Comparison of ENCODE assay signal across 15 cellular contexts in the genomic region with DNA sequence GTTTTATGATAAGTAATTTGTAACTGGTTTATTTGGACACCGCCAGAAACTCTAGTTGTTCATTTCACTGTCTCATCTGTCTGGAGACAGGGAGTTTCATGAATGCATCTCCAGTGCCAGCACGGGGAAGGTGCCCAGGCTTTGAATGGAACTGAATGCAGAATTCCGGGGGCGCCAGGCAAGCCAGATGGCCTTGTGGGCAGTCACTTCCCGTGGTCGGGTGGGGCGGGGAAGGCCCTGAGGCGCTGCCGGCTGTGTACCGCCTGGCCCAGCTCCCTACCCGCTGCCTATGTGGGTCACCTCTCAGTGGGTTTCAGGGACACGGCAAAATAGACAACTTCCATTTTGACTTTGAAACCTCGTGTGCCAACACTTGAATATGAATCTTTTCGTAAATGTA. TPM values are rescaled to one million over a fixed set of nuclear protein-coding genes. Genes with fewer than 3 reads are reported as not detected.
DNase-seq lines count a peak whose midpoint lies in the region; ATAC-seq and TF ChIP-seq lines count a peak whose summit lies in the region.
"Had no signal": no experiment of that assay in that cellular context is flagged by ENCODE, and none has a peak within 500 bp of the region (broad histone marks: within the 10 kb centered on the region; RNA-seq: fewer than 3 reads in every experiment).

No MANE protein-coding gene starts in this region.

- H3K9me2 ChIP-seq in GM23338 (ENCODE audit: insufficient read depth), result no peaks in the 10 kb centered on the region

- H3K27me3 ChIP-seq in GM23338 (ENCODE audit: insufficient read depth), result no peaks in the 10 kb centered on the region

- H3K27ac Mint-ChIP-seq in GM23338, result no peak overlapping the region
- H3K27ac Mint-ChIP-seq: HFFc6 had no signal

- peaks cover 10% of the 10 kb centered on the region for H3K9me3 Mint-ChIP-seq in GM23338
- H3K9me3 Mint-ChIP-seq: HFFc6 had no signal

- TF ChIP-seq CTCF in GM23338 (conservative IDR thresholded peaks at IDR 0.05; ENCODE audit: low read depth in 2 of 2), result no peak

- H3K27me3 Mint-ChIP-seq in GM23338 (ENCODE audit: insufficient read depth, low read depth, poor library complexity), result peaks cover 6% of the 10 kb centered on the region

- ATAC-seq in HG03175 (IDR thresholded peaks at IDR 0.05; ENCODE audit: unreplicated experiment), result no peak
- no peak for ATAC-seq in GM23338
- ATAC-seq: activated CD4-positive, CD25-positive, alpha-beta regulatory T cell treated with anti-CD3 and anti-CD28 coated beads, Interleukin-2, amount 50 U/mL, for 24 hours; left lung had no signal

- no peaks in the 10 kb centered on the region for H3K36me3 ChIP-seq in GM23338 (ENCODE audit: insufficient read depth)
- H3K36me3 ChIP-seq: left lung had no signal

- peaks cover 7% of the 10 kb centered on the region for H3K36me3 Mint-ChIP-seq in GM23338 (ENCODE audit: low read depth)

- no peaks in the 10 kb centered on the region for H3K4me1 ChIP-seq in GM23338 (ENCODE audit: insufficient read depth)

- no peak overlapping the region for H3K4me2 ChIP-seq in GM23338

- DNase-seq in Ammon's horn (ENCODE audit: low spot score), result peak; percentile 72
- peak; percentile 16 for DNase-seq in COR-L47 (lab: John Stamatoyannopoulos, UW)
- DNase-seq in amygdala (lab: John Stamatoyannopoulos, UW), result peak in 34 of 56 donors; percentile 8 to 67 (median 37)
- peak; percentile 88 for DNase-seq in myocyte (ENCODE audit: low read depth)
- DNase-seq in GM19238 (ENCODE audit: insufficient read length, low spot score), result no peak
- no peak for DNase-seq in GM23338 (ENCODE audit: low spot score)
- no peak for DNase-seq in activated gamma-delta T cell treated with Interleukin-2 at 50 U/mL for 16 hours
- DNase-seq: erythroblast, GF-D8, HFFc6, left lung, NCI-H146, T-helper 9 cell had no signal

- H3F3A ChIP-seq in GM23338 (replicated peaks; ENCODE audit: low read depth), result no peaks in the 10 kb centered on the region

- peaks cover 8% of the 10 kb centered on the region for H3K4me1 Mint-ChIP-seq in GM23338

- H3K4me3 ChIP-seq in GM23338, result no peak overlapping the region
- H3K4me3 ChIP-seq: left lung had no signal

- no peaks in the 10 kb centered on the region for H3K79me2 ChIP-seq in GM23338 (replicated peaks; ENCODE audit: insufficient read depth)

- H4K20me1 ChIP-seq in GM23338 (replicated peaks; ENCODE audit: insufficient read depth), result no peaks in the 10 kb centered on the region; the same call in 1 of the 2 replicates

- H3K4me3 Mint-ChIP-seq in GM23338, result no peak overlapping the region
- H3K4me3 Mint-ChIP-seq: HFFc6 had no signal

- no peak overlapping the region for H2AFZ ChIP-seq in GM23338

- no peak overlapping the region for H3K27ac ChIP-seq in GM23338 (ENCODE audit: low read depth)
- H3K27ac ChIP-seq: left lung had no signal

TF ChIP-seq in GM23338, 12 proteins besides CTCF, POLR2A, EP300 and RAD21 (continues in another document):
- TF ChIP-seq EZH2phosphoT487 (IDR thresholded peaks at IDR 0.05; ENCODE audit: unreplicated experiment), result no peak
- no peak for TF ChIP-seq JUNB (IDR thresholded peaks at IDR 0.05; ENCODE audit: unreplicated experiment)
- TF ChIP-seq STAT1 (IDR thresholded peaks at IDR 0.05; ENCODE audit: unreplicated experiment), result no peak
- TF ChIP-seq CREB1 (CRISPR knock-in tag; IDR thresholded peaks at IDR 0.05; ENCODE audit: low read depth), result no peak
- TF ChIP-seq, protein P1, sequence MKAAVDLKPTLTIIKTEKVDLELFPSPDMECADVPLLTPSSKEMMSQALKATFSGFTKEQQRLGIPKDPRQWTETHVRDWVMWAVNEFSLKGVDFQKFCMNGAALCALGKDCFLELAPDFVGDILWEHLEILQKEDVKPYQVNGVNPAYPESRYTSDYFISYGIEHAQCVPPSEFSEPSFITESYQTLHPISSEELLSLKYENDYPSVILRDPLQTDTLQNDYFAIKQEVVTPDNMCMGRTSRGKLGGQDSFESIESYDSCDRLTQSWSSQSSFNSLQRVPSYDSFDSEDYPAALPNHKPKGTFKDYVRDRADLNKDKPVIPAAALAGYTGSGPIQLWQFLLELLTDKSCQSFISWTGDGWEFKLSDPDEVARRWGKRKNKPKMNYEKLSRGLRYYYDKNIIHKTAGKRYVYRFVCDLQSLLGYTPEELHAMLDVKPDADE (IDR thresholded peaks at IDR 0.05), result no peak
- TF ChIP-seq REST (IDR thresholded peaks at IDR 0.05; ENCODE audit: unreplicated experiment), result no peak
- no peak for TF ChIP-seq EZH2 (IDR thresholded peaks at IDR 0.05; ENCODE audit: low read depth, unreplicated experiment)
- no peak for TF ChIP-seq ZNF114 (CRISPR knock-in tag; IDR thresholded peaks at IDR 0.05)
- TF ChIP-seq POLR2AphosphoS5 (IDR thresholded peaks at IDR 0.05; ENCODE audit: low read depth), result no peak
- no peak for TF ChIP-seq NANOG (IDR thresholded peaks at IDR 0.05; ENCODE audit: borderline replicate concordance)
- no peak for TF ChIP-seq ZNF331 (CRISPR knock-in tag; IDR thresholded peaks at IDR 0.05; ENCODE audit: low read depth)

RNA-seq across cellular contexts. Expression of gene MCF2L, which starts 28.8 kb away (rescaled TPM):
- 31.2 and 34.4 TPM in 2 replicates for total RNA-seq in myocyte
- polyA plus RNA-seq in myocyte (2012), result 18.3 TPM
- total RNA-seq in GM23338 (2014; rRNA removed; shearing (Covaris generic)), result 22.9 and 25.6 TPM in 2 replicates
- polyA plus RNA-seq in GM23338 (2016; fragmentation: Nextera tagmentation; extraction: Ambion mirVana), result 4.8 and 7.4 TPM in 2 replicates
- total RNA-seq: HFFc6 had no signal

Comparison
In these comparisons a context has a peak if more than half of its experiments do, and no peak if none do; other contexts are left out.
1. DNase-seq: peak in Ammon's horn (single experiment), COR-L47 (single experiment), amygdala (34 of 56) and myocyte (single experiment); none in GM19238 (single experiment), GM23338 (single experiment) and activated gamma-delta T cell treated with Interleukin-2 at 50 U/mL for 16 hours (single experiment).